27 cellular contexts compared by ENCODE assay signal in the genomic region with DNA sequence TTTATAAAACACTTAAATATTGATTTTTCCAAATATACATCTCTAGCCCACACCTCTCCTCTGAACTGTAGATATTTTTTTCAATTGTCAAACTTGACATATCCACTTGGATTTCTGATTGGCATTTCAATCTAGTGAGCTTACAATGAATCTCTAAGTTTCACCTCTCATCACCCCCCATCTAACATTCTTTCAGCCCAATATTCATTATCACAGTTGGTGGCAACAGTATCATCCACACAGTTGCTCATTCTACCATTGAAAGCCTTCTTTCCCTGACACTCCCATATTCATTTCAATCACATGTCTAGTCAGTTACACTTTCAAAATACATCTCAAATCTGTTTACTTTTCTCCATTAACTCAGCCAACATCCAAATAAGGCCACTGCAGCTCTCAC.
"Had no signal": no experiment of that assay in that cellular context is flagged by ENCODE, and none has a peak within 500 bp of the region (broad histone marks: within the 10 kb centered on the region; RNA-seq: fewer than 3 reads in every experiment).

No MANE protein-coding gene starts in this region.

- H3K27ac Mint-ChIP-seq: memory B cell; natural killer cell; stimulated activated naive B cell treated with anti-CD40 and anti-IgM and Interleukin-4, amounts not matched to agents 10 μg/mL and 1 μg/mL and 100 μg/mL, for 72 hours; stimulated activated naive CD8-positive, alpha-beta T cell treated with anti-CD3 and anti-CD28 coated beads, Interleukin-15, Interleukin-2, amounts not matched to agents 100 ng/mL and 50 ng/mL, for 24 hours had no signal

- H3K79me2 ChIP-seq: parathyroid adenoma had no signal

- H3K9me3 Mint-ChIP-seq: neural crest cell had no signal

- H3K9me3 ChIP-seq: esophagus squamous epithelium, heart right ventricle, left lung, lower lobe of right lung, right lobe of liver, thoracic aorta, tibial nerve, upper lobe of left lung, uterus had no signal

- H3K4me1 Mint-ChIP-seq: memory B cell; natural killer cell; neural crest cell; stimulated activated naive B cell treated with anti-CD40 and anti-IgM and Interleukin-4, amounts not matched to agents 10 μg/mL and 1 μg/mL and 100 μg/mL, for 72 hours had no signal

- ATAC-seq: heart right ventricle; left cardiac atrium; left lung; lower lobe of right lung; natural killer cell; right lobe of liver; stimulated activated naive B cell treated with anti-CD40 and anti-IgM and Interleukin-4, amounts not matched to agents 10 μg/mL and 1 μg/mL and 100 μg/mL, for 72 hours had no signal

- H3K4me3 ChIP-seq: coronary artery, esophagus squamous epithelium, heart right ventricle, left lung, lower lobe of right lung, right lobe of liver, thoracic aorta, tibial nerve, upper lobe of left lung, uterus had no signal

- H3K36me3 ChIP-seq: esophagus squamous epithelium, heart right ventricle, left lung, lower lobe of right lung, right lobe of liver, thoracic aorta, tibial nerve, upper lobe of left lung, uterus had no signal

- H3K36me3 Mint-ChIP-seq: memory B cell; natural killer cell; stimulated activated naive B cell treated with anti-CD40 and anti-IgM and Interleukin-4, amounts not matched to agents 10 μg/mL and 1 μg/mL and 100 μg/mL, for 72 hours had no signal

- H2AFZ ChIP-seq: parathyroid adenoma had no signal

- H3K27me3 Mint-ChIP-seq: memory B cell; progenitor cell of endocrine pancreas; stimulated activated naive B cell treated with anti-CD40 and anti-IgM and Interleukin-4, amounts not matched to agents 10 μg/mL and 1 μg/mL and 100 μg/mL, for 72 hours; stimulated activated naive CD8-positive, alpha-beta T cell treated with anti-CD3 and anti-CD28 coated beads, Interleukin-15, Interleukin-2, amounts not matched to agents 100 ng/mL and 50 ng/mL, for 24 hours had no signal

- H3K9ac ChIP-seq: parathyroid adenoma had no signal

- DNase-seq: dermis blood vessel endothelial cell; effector memory CD4-positive, alpha-beta T cell; erythroblast; esophagus squamous epithelium; foreskin melanocyte; glutamatergic neuron; heart right ventricle; hippocampal formation; left cardiac atrium; left lung; lower lobe of right lung; natural killer cell; right lobe of liver; small intestine; stimulated activated CD4-positive, alpha-beta T cell treated with anti-CD3 and anti-CD28 coated beads, Interleukin-15, amount 100 ng/mL, for 24 hours; stimulated activated CD4-positive, alpha-beta T cell treated with anti-CD3 and anti-CD28 coated beads, Interleukin-2, amount 100 ng/mL, for 48 hours; stimulated activated naive B cell treated with anti-CD40 and anti-IgM and Interleukin-4, amounts not matched to agents 10 μg/mL and 1 μg/mL and 100 μg/mL, for 72 hours; upper lobe of left lung; uterus had no signal

- H3K4me1 ChIP-seq: esophagus squamous epithelium, heart right ventricle, left lung, lower lobe of right lung, parathyroid adenoma, right lobe of liver, tibial nerve, upper lobe of left lung, uterus had no signal

- H3K27me3 ChIP-seq: esophagus squamous epithelium, heart right ventricle, left lung, right lobe of liver, tibial nerve, upper lobe of left lung, uterus had no signal

- H3K4me3 Mint-ChIP-seq: memory B cell; natural killer cell; neural crest cell; stimulated activated naive B cell treated with anti-CD40 and anti-IgM and Interleukin-4, amounts not matched to agents 10 μg/mL and 1 μg/mL and 100 μg/mL, for 72 hours; stimulated activated naive CD8-positive, alpha-beta T cell treated with anti-CD3 and anti-CD28 coated beads, Interleukin-15, Interleukin-2, amounts not matched to agents 100 ng/mL and 50 ng/mL, for 24 hours had no signal

- H3K27ac ChIP-seq: coronary artery, esophagus squamous epithelium, heart right ventricle, left lung, lower lobe of right lung, parathyroid adenoma, right lobe of liver, thoracic aorta, tibial nerve, upper lobe of left lung, uterus had no signal
